In the genomic region with DNA sequence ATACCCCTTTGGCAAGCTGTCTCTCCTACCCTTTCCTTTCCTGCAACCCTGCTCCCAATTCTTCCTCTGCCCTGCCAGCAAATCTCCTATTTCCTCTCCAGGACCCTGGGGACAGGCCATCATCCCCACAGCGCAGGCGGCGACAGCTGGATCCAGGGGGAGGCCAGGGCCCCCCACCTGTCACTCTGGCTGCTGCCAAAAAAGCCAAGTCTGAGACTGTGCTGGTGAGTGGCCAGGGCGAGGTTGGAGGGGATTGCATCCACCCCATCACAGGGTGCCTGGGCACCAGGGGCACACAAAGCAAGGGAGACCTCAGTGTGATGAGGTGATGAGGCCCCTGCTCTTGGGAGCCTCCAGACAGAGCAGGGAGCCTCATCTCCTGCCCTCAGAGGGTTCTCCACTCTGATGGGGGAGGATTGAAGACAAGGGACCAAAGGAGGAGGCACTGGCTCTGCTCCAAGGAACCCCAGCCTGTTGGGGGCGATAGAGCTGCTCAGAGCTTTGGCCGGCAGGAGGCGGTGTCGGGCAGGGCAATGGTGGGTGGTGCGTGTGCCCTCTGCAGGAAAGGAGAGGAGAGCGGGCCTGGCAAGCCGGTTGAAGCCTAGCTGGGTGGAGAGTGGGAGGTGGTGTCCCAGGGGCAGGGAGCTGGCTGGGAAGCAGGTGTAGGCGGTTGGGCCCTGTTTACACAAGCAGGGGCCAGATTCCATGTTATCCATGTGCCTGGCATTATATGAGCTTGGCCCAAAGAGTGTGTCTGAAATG, we compare ENCODE assay signal across 1 cellular context.
A peak's percentile ranks its signal among the peaks of the same experiment; 100 is the strongest.
TF ChIP-seq lines count a peak whose summit lies in the region.

No MANE protein-coding gene starts in this region.

TF ChIP-seq in HEK293, 187 proteins besides CTCF, POLR2A, EP300 and RAD21 (continued from another document):
- no peak for TF ChIP-seq ZNF670 (tag by site-specific recombination; IDR thresholded peaks at IDR 0.05; ENCODE audit: low read depth)
- TF ChIP-seq ZNF785 (tag by site-specific recombination; IDR thresholded peaks at IDR 0.05): peak; percentile 84
- TF ChIP-seq ZNF292 (tag by site-specific recombination; IDR thresholded peaks at IDR 0.05; ENCODE audit: borderline replicate concordance, low read depth): no peak
- TF ChIP-seq ZXDB (tag by site-specific recombination; IDR thresholded peaks at IDR 0.05): no peak
- no peak for TF ChIP-seq ZBTB1 (tag by site-specific recombination; IDR thresholded peaks at IDR 0.05)
- no peak for TF ChIP-seq KLF9 (tag by site-specific recombination; IDR thresholded peaks at IDR 0.05; ENCODE audit: low read depth)
- TF ChIP-seq GLI4 (tag by site-specific recombination; IDR thresholded peaks at IDR 0.05): no peak
